In the genomic region with DNA sequence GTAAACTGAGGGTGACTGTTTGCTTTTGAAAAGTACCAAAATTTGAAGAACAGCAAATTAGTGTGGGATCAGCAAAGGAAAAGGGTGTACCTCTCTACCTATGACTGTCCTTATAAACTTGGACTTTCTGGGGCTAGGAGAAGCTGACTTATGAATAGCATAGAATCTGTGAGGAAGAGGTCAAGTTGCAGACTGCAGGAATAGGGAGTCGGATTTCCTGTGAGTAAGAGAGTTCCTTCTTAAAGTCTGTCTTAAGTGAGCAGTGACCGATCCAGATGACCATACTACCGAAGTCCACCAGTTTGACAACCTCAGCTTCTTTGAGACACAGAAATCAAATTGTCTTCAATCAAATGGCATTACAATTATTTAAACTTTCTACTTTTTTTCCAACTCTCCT, we compare ENCODE assay signal across 3 cellular contexts.
TF ChIP-seq lines count a peak whose summit lies in the region.

No MANE protein-coding gene starts in this region.

TF ChIP-seq in SK-N-SH treated with all-trans-retinoic acid at 6 μM for 48 hours, 23 proteins besides CTCF, POLR2A, EP300 and RAD21 (continued from another document):
- no peak for TF ChIP-seq ZNF70 (CRISPR knock-in tag; IDR thresholded peaks at IDR 0.05)

TF ChIP-seq in SK-N-SH, 30 proteins besides CTCF, POLR2A, EP300 and RAD21 (continued from another document):
- TF ChIP-seq SIN3A (IDR thresholded peaks at IDR 0.05; ENCODE audit: borderline replicate concordance, low read depth, low read length) (no peak), GABPA (IDR thresholded peaks at IDR 0.05; ENCODE audit: low read depth) (no peak), GATA2 (CRISPR knock-in tag; IDR thresholded peaks at IDR 0.05) (no peak), TCF12 (IDR thresholded peaks at IDR 0.05) (no peak), MAX (IDR thresholded peaks at IDR 0.05; ENCODE audit: low read depth) (no peak), POLR2AphosphoS5 (IDR thresholded peaks at IDR 0.05; ENCODE audit: low read depth, low read length) (no peak), RCOR1 (IDR thresholded peaks at IDR 0.05; ENCODE audit: low read length) (no peak), YY1 (IDR thresholded peaks at IDR 0.05; ENCODE audit: low read depth) (no peak), FOXM1 (IDR thresholded peaks at IDR 0.05; ENCODE audit: low read depth) (no peak), PBX3 (IDR thresholded peaks at IDR 0.05) (no peak)
- TF ChIP-seq, protein P1, sequence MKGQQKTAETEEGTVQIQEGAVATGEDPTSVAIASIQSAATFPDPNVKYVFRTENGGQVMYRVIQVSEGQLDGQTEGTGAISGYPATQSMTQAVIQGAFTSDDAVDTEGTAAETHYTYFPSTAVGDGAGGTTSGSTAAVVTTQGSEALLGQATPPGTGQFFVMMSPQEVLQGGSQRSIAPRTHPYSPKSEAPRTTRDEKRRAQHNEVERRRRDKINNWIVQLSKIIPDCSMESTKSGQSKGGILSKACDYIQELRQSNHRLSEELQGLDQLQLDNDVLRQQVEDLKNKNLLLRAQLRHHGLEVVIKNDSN (IDR thresholded peaks at IDR 0.05; ENCODE audit: borderline replicate concordance, low read depth) = no peak
- TF ChIP-seq, protein P2, sequence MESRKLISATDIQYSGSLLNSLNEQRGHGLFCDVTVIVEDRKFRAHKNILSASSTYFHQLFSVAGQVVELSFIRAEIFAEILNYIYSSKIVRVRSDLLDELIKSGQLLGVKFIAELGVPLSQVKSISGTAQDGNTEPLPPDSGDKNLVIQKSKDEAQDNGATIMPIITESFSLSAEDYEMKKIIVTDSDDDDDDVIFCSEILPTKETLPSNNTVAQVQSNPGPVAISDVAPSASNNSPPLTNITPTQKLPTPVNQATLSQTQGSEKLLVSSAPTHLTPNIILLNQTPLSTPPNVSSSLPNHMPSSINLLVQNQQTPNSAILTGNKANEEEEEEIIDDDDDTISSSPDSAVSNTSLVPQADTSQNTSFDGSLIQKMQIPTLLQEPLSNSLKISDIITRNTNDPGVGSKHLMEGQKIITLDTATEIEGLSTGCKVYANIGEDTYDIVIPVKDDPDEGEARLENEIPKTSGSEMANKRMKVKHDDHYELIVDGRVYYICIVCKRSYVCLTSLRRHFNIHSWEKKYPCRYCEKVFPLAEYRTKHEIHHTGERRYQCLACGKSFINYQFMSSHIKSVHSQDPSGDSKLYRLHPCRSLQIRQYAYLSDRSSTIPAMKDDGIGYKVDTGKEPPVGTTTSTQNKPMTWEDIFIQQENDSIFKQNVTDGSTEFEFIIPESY (IDR thresholded peaks at IDR 0.05; ENCODE audit: borderline replicate concordance, low read depth) = no peak

TF ChIP-seq in WTC11, 78 proteins besides CTCF, POLR2A, EP300 and RAD21:
- TF ChIP-seq HMGXB4 (CRISPR knock-in tag; IDR thresholded peaks at IDR 0.05) = no peak
- no peak for TF ChIP-seq NFE2L1 (CRISPR knock-in tag; IDR thresholded peaks at IDR 0.05)
- no peak for TF ChIP-seq CREM (CRISPR knock-in tag; IDR thresholded peaks at IDR 0.05)
- TF ChIP-seq ZMAT4 (CRISPR knock-in tag; IDR thresholded peaks at IDR 0.05) = no peak
- TF ChIP-seq SP1 (CRISPR knock-in tag; conservative IDR thresholded peaks at IDR 0.05) = no peak
- TF ChIP-seq ZNF317 (CRISPR knock-in tag; IDR thresholded peaks at IDR 0.05; ENCODE audit: borderline replicate concordance, low read depth) = no peak
- no peak for TF ChIP-seq PRDM15 (CRISPR knock-in tag; IDR thresholded peaks at IDR 0.05)
- no peak for TF ChIP-seq ZNF416 (CRISPR knock-in tag; IDR thresholded peaks at IDR 0.05)
- no peak for TF ChIP-seq ZNF671 (CRISPR knock-in tag; IDR thresholded peaks at IDR 0.05)
- TF ChIP-seq, protein P3, sequence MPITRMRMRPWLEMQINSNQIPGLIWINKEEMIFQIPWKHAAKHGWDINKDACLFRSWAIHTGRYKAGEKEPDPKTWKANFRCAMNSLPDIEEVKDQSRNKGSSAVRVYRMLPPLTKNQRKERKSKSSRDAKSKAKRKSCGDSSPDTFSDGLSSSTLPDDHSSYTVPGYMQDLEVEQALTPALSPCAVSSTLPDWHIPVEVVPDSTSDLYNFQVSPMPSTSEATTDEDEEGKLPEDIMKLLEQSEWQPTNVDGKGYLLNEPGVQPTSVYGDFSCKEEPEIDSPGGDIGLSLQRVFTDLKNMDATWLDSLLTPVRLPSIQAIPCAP (CRISPR knock-in tag; IDR thresholded peaks at IDR 0.05) = no peak
- no peak for TF ChIP-seq ZNF232 (CRISPR knock-in tag; IDR thresholded peaks at IDR 0.05)
- TF ChIP-seq PRRX2 (CRISPR knock-in tag; IDR thresholded peaks at IDR 0.05) = no peak
